23 cellular contexts compared by ENCODE assay signal in the genomic region with DNA sequence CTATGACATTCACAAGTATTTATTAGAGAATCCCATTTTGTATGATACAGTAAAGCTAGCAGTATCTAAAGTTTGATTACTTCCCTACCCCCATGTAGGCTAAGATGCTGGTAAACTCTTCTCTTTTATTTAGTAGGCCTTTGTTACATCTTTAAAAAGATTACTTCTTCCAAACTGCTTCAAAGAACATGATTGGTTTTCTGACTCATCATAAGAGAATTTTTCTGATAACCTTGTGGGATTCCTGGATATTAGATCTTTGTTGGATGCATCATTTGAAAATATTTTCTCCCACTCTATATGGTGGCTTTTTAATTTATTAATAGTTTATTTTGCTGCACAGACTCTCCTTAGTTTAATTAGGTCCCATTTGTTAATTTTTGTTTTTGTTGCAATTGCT.
"Had no signal": no experiment of that assay in that cellular context is flagged by ENCODE, and none has a peak within 500 bp of the region (broad histone marks: within the 10 kb centered on the region; RNA-seq: fewer than 3 reads in every experiment).

No MANE protein-coding gene starts in this region.

- H3K4me1 Mint-ChIP-seq: activated CD4-positive, alpha-beta memory T cell treated with anti-CD3 and anti-CD28 coated beads, Interleukin-2, amount 10 ng/mL, durations not matched to agents 7 days and 5 days; activated CD4-positive, alpha-beta T cell treated with anti-CD3 and anti-CD28 coated beads, Interleukin-2, amount 10 ng/mL, durations not matched to agents 24 days and 14 days; activated naive CD8-positive, alpha-beta T cell treated with anti-CD3 and anti-CD28 coated beads, Interleukin-2, amount 50 U/mL, for 24 hours; central memory CD8-positive, alpha-beta T cell; endodermal cell; naive thymus-derived CD4-positive, alpha-beta T cell; neural crest cell; stimulated activated effector memory CD8-positive, alpha-beta T cell treated with anti-CD3 and anti-CD28 coated beads, Interleukin-12 subunit alpha, Interleukin-12 subunit beta, amount 100 ng/mL, for 72 hours; stimulated activated naive CD8-positive, alpha-beta T cell treated with anti-CD3 and anti-CD28 coated beads, Interleukin-15, amount 100 ng/mL, for 72 hours had no signal

- H3K4me3 Mint-ChIP-seq: activated CD4-positive, alpha-beta memory T cell treated with anti-CD3 and anti-CD28 coated beads, Interleukin-2, amount 10 ng/mL, durations not matched to agents 7 days and 5 days; activated CD4-positive, alpha-beta T cell treated with anti-CD3 and anti-CD28 coated beads, Interleukin-2, amount 10 ng/mL, durations not matched to agents 24 days and 14 days; activated naive CD8-positive, alpha-beta T cell treated with anti-CD3 and anti-CD28 coated beads, Interleukin-2, amount 50 U/mL, for 24 hours; central memory CD8-positive, alpha-beta T cell; endodermal cell; naive thymus-derived CD4-positive, alpha-beta T cell; neural crest cell; stimulated activated effector memory CD8-positive, alpha-beta T cell treated with anti-CD3 and anti-CD28 coated beads, Interleukin-12 subunit alpha, Interleukin-12 subunit beta, amount 100 ng/mL, for 72 hours; stimulated activated naive CD8-positive, alpha-beta T cell treated with anti-CD3 and anti-CD28 coated beads, Interleukin-15, amount 100 ng/mL, for 72 hours had no signal

- H3K27me3 ChIP-seq: breast epithelium, tibial nerve had no signal

- H3K9me3 Mint-ChIP-seq: neural crest cell had no signal

- H3K27ac ChIP-seq: breast epithelium, coronary artery, epithelial cell of prostate, lower lobe of right lung, tibial nerve, VCaP had no signal

- H3K36me3 ChIP-seq: breast epithelium, lower lobe of right lung, tibial nerve had no signal

- DNase-seq: activated CD4-positive, alpha-beta memory T cell treated with anti-CD3 and anti-CD28 coated beads, Interleukin-2, amount 10 ng/mL, durations not matched to agents 7 days and 5 days; activated CD4-positive, alpha-beta T cell treated with anti-CD3 and anti-CD28 coated beads, Interleukin-2, amount 10 ng/mL, durations not matched to agents 24 days and 14 days; activated effector memory CD4-positive, alpha-beta T cell treated with anti-CD3 and anti-CD28 coated beads, Interleukin-2, amount 50 U/mL, for 16 hours; activated naive CD4-positive, alpha-beta T cell treated with anti-CD3 and anti-CD28 coated beads, Interleukin-2, amount 50 U/mL, for 16 hours; activated naive CD8-positive, alpha-beta T cell treated with anti-CD3 and anti-CD28 coated beads, Interleukin-2, amount 50 U/mL, for 24 hours; anterior cingulate cortex; endodermal cell; kidney; lower lobe of right lung; naive thymus-derived CD4-positive, alpha-beta T cell; occipital lobe; posterior cingulate gyrus; small intestine; stimulated activated CD4-positive, alpha-beta T cell treated with anti-CD3 and anti-CD28 coated beads, Interleukin-2, amount 100 ng/mL, for 24 hours; stimulated activated naive CD8-positive, alpha-beta T cell treated with anti-CD3 and anti-CD28 coated beads, Interleukin-15, amount 100 ng/mL, for 72 hours had no signal

- H3K27ac Mint-ChIP-seq: activated CD4-positive, alpha-beta memory T cell treated with anti-CD3 and anti-CD28 coated beads, Interleukin-2, amount 10 ng/mL, durations not matched to agents 7 days and 5 days; activated CD4-positive, alpha-beta T cell treated with anti-CD3 and anti-CD28 coated beads, Interleukin-2, amount 10 ng/mL, durations not matched to agents 24 days and 14 days; activated naive CD8-positive, alpha-beta T cell treated with anti-CD3 and anti-CD28 coated beads, Interleukin-2, amount 50 U/mL, for 24 hours; endodermal cell; naive thymus-derived CD4-positive, alpha-beta T cell; stimulated activated effector memory CD8-positive, alpha-beta T cell treated with anti-CD3 and anti-CD28 coated beads, Interleukin-12 subunit alpha, Interleukin-12 subunit beta, amount 100 ng/mL, for 72 hours; stimulated activated naive CD8-positive, alpha-beta T cell treated with anti-CD3 and anti-CD28 coated beads, Interleukin-15, amount 100 ng/mL, for 72 hours had no signal

- H3K27me3 Mint-ChIP-seq: activated CD4-positive, alpha-beta memory T cell treated with anti-CD3 and anti-CD28 coated beads, Interleukin-2, amount 10 ng/mL, durations not matched to agents 7 days and 5 days; activated CD4-positive, alpha-beta T cell treated with anti-CD3 and anti-CD28 coated beads, Interleukin-2, amount 10 ng/mL, durations not matched to agents 24 days and 14 days; activated naive CD8-positive, alpha-beta T cell treated with anti-CD3 and anti-CD28 coated beads, Interleukin-2, amount 50 U/mL, for 24 hours; central memory CD8-positive, alpha-beta T cell; naive thymus-derived CD4-positive, alpha-beta T cell; stimulated activated naive CD8-positive, alpha-beta T cell treated with anti-CD3 and anti-CD28 coated beads, Interleukin-15, amount 100 ng/mL, for 72 hours had no signal

- H3K4me1 ChIP-seq: breast epithelium, lower lobe of right lung, tibial nerve had no signal

- H3K36me3 Mint-ChIP-seq: naive thymus-derived CD4-positive, alpha-beta T cell; stimulated activated effector memory CD8-positive, alpha-beta T cell treated with anti-CD3 and anti-CD28 coated beads, Interleukin-12 subunit alpha, Interleukin-12 subunit beta, amount 100 ng/mL, for 72 hours had no signal

- H3K4me3 ChIP-seq: breast epithelium, coronary artery, lower lobe of right lung, tibial nerve had no signal
